ENCODE assay signal across 1 cellular context in the genomic region with DNA sequence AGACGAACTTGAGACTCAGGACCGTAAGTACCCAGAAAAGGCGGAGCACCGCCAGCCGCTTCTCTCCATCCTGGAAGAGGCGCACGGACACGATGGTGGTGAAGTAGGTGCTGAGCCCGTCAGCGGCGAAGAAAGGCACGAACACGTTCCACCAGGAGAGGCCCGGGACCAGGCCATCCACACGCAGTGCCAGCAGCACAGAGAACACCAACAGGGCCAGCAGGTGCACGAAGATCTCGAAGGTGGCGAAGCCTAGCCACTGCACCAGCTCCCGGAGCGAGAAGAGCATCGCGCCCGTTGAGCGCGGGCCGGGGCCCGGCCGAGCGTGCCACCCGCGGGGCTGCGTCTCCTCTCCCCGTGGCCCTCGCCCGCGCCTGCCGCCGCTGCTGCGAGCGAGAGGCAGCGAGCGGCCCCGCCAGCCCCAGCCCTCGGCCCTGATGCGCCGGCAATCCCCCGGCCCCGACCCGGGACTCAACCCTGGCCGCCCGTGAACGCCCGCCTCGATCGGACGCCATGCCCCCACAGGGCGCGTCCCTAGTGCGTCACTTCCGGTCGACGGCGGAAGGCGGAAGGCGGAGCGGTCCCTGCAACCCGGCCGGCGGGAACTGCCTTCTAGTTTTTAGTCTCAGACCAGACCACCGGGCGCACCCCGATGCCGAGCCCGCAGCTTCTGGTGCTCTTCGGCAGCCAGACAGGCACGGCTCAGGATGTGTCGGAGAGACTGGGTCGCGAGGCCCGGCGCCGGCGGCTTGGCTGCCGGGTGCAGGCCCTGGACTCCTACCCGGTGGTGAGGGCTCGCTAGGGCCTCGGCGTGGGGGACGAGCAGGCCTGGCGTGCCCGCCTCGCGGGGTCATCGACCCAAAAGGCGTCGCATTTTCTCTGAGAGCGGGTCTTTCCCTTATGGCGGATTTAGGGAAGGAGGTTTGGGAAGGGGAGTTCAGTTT.
TF ChIP-seq lines count a peak whose summit lies in the region.

Gene NDOR1, plus strand, starts transcription at position 575 of the 944 bp plus-strand sequence. Its CDS starts 78 bp downstream, at position 653.
A gene with protein sequence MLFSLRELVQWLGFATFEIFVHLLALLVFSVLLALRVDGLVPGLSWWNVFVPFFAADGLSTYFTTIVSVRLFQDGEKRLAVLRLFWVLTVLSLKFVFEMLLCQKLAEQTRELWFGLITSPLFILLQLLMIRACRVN (minus strand): TSS at position 523 of the 944 bp plus-strand sequence. CDS start 234 bp downstream, at position 289.

TF ChIP-seq in HepG2, 621 proteins besides CTCF, POLR2A, EP300 and RAD21 (continued from another document and continues in another):
- TF ChIP-seq, protein P1, sequence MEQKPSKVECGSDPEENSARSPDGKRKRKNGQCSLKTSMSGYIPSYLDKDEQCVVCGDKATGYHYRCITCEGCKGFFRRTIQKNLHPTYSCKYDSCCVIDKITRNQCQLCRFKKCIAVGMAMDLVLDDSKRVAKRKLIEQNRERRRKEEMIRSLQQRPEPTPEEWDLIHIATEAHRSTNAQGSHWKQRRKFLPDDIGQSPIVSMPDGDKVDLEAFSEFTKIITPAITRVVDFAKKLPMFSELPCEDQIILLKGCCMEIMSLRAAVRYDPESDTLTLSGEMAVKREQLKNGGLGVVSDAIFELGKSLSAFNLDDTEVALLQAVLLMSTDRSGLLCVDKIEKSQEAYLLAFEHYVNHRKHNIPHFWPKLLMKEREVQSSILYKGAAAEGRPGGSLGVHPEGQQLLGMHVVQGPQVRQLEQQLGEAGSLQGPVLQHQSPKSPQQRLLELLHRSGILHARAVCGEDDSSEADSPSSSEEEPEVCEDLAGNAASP (CRISPR knock-in tag; IDR thresholded peaks at IDR 0.05; ENCODE audit: borderline replicate concordance) = no peak
- TF ChIP-seq ZNF549 (CRISPR knock-in tag; IDR thresholded peaks at IDR 0.05) (no peak), U2AF1 (optimal IDR thresholded peaks at IDR 0.05; ENCODE audit: low read depth, low read length) (no peak), ZNF614 (CRISPR knock-in tag; IDR thresholded peaks at IDR 0.05; ENCODE audit: borderline replicate concordance) (peak; percentile 57; the same call in 1 of the 2 replicates), PHF5A (CRISPR knock-in tag; IDR thresholded peaks at IDR 0.05; ENCODE audit: low read depth, unreplicated experiment) (peak; percentile 27), PCBP1 (IDR thresholded peaks at IDR 0.05; ENCODE audit: borderline replicate concordance, low read depth, low read length) (no peak), ZXDC (CRISPR knock-in tag; IDR thresholded peaks at IDR 0.05) (0 out of 2 replicates have a peak, but pooled peaks have one; percentile 59), RBM22 (optimal IDR thresholded peaks at IDR 0.05; ENCODE audit: low read length) (no peak), ZNF570 (CRISPR knock-in tag; IDR thresholded peaks at IDR 0.05; ENCODE audit: borderline replicate concordance) (no peak), MZF1 (CRISPR knock-in tag; IDR thresholded peaks at IDR 0.05; ENCODE audit: borderline replicate concordance) (no peak), ZNF468 (CRISPR knock-in tag; IDR thresholded peaks at IDR 0.05) (no peak), ZNF773 (CRISPR knock-in tag; IDR thresholded peaks at IDR 0.05; ENCODE audit: borderline replicate concordance) (no peak), SALL1 (CRISPR knock-in tag; IDR thresholded peaks at IDR 0.05) (peak; percentile 77), MLLT10 (CRISPR knock-in tag; IDR thresholded peaks at IDR 0.05) (no peak), ZNF839 (CRISPR knock-in tag; IDR thresholded peaks at IDR 0.05; ENCODE audit: borderline replicate concordance) (no peak), FOXA1 (IDR thresholded peaks at IDR 0.05) (no peak), FOXA1 (CRISPR knock-in tag; IDR thresholded peaks at IDR 0.05) (peak; percentile 28; the same call in 1 of the 2 replicates), ZNF501 (CRISPR knock-in tag; IDR thresholded peaks at IDR 0.05) (peak; percentile 95), ZNF556 (CRISPR knock-in tag; IDR thresholded peaks at IDR 0.05; ENCODE audit: borderline replicate concordance) (peak; percentile 33; the same call in 1 of the 2 replicates), ADNP (CRISPR knock-in tag; IDR thresholded peaks at IDR 0.05) (no peak), HCFC1 (IDR thresholded peaks at IDR 0.05; ENCODE audit: low read depth, low read length) (peak; percentile 69), ZSCAN30 (CRISPR knock-in tag; IDR thresholded peaks at IDR 0.05) (no peak), ZC3H4 (CRISPR knock-in tag; IDR thresholded peaks at IDR 0.05; ENCODE audit: borderline replicate concordance) (no peak), SOX13 (IDR thresholded peaks at IDR 0.05) (no peak), SOX13 (CRISPR knock-in tag; conservative IDR thresholded peaks at IDR 0.05 in 1 of 2, IDR thresholded peaks at IDR 0.05 in 1 of 2) (peak in 1 of 2 experiments; percentile 32; a peak in 1 of 4 replicates), RARG (CRISPR knock-in tag; IDR thresholded peaks at IDR 0.05; ENCODE audit: low read depth) (no peak), ZNF530 (CRISPR knock-in tag; IDR thresholded peaks at IDR 0.05; ENCODE audit: low read depth) (no peak), ELF4 (CRISPR knock-in tag; IDR thresholded peaks at IDR 0.05; ENCODE audit: borderline replicate concordance) (no peak), KLF13 (CRISPR knock-in tag; IDR thresholded peaks at IDR 0.05) (no peak), ZNF777 (CRISPR knock-in tag; IDR thresholded peaks at IDR 0.05) (peak; percentile 81), ATAD3A (CRISPR knock-in tag; IDR thresholded peaks at IDR 0.05) (no peak), GZF1 (CRISPR knock-in tag; IDR thresholded peaks at IDR 0.05) (peak; percentile 49; the same call in 1 of the 2 replicates), ZNF282 (IDR thresholded peaks at IDR 0.05; ENCODE audit: partially characterized antibody) (no peak), SNAI1 (CRISPR knock-in tag; IDR thresholded peaks at IDR 0.05; ENCODE audit: borderline replicate concordance) (no peak), ZNF337 (CRISPR knock-in tag; IDR thresholded peaks at IDR 0.05; ENCODE audit: borderline replicate concordance, low read depth) (no peak), ZNF776 (CRISPR knock-in tag; IDR thresholded peaks at IDR 0.05) (peak; percentile 49; the same call in 1 of the 2 replicates), ZBTB34 (CRISPR knock-in tag; IDR thresholded peaks at IDR 0.05) (no peak), GPN1 (CRISPR knock-in tag; IDR thresholded peaks at IDR 0.05; ENCODE audit: borderline replicate concordance) (no peak), GMEB2 (CRISPR knock-in tag; IDR thresholded peaks at IDR 0.05; ENCODE audit: low read depth) (0 out of 2 replicates have a peak, but pooled peaks have one; percentile 25), SRSF1 (optimal IDR thresholded peaks at IDR 0.05; ENCODE audit: low read depth, low read length) (no peak), ZNF510 (CRISPR knock-in tag; IDR thresholded peaks at IDR 0.05; ENCODE audit: low read depth) (no peak)
- TF ChIP-seq, protein P2, sequence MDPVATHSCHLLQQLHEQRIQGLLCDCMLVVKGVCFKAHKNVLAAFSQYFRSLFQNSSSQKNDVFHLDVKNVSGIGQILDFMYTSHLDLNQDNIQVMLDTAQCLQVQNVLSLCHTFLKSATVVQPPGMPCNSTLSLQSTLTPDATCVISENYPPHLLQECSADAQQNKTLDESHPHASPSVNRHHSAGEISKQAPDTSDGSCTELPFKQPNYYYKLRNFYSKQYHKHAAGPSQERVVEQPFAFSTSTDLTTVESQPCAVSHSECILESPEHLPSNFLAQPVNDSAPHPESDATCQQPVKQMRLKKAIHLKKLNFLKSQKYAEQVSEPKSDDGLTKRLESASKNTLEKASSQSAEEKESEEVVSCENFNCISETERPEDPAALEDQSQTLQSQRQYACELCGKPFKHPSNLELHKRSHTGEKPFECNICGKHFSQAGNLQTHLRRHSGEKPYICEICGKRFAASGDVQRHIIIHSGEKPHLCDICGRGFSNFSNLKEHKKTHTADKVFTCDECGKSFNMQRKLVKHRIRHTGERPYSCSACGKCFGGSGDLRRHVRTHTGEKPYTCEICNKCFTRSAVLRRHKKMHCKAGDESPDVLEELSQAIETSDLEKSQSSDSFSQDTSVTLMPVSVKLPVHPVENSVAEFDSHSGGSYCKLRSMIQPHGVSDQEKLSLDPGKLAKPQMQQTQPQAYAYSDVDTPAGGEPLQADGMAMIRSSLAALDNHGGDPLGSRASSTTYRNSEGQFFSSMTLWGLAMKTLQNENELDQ (CRISPR knock-in tag; IDR thresholded peaks at IDR 0.05; ENCODE audit: borderline replicate concordance) = no peak
- TF ChIP-seq, protein P3, sequence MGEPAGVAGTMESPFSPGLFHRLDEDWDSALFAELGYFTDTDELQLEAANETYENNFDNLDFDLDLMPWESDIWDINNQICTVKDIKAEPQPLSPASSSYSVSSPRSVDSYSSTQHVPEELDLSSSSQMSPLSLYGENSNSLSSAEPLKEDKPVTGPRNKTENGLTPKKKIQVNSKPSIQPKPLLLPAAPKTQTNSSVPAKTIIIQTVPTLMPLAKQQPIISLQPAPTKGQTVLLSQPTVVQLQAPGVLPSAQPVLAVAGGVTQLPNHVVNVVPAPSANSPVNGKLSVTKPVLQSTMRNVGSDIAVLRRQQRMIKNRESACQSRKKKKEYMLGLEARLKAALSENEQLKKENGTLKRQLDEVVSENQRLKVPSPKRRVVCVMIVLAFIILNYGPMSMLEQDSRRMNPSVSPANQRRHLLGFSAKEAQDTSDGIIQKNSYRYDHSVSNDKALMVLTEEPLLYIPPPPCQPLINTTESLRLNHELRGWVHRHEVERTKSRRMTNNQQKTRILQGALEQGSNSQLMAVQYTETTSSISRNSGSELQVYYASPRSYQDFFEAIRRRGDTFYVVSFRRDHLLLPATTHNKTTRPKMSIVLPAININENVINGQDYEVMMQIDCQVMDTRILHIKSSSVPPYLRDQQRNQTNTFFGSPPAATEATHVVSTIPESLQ (CRISPR knock-in tag; conservative IDR thresholded peaks at IDR 0.05) = no peak
- TF ChIP-seq, protein P4, sequence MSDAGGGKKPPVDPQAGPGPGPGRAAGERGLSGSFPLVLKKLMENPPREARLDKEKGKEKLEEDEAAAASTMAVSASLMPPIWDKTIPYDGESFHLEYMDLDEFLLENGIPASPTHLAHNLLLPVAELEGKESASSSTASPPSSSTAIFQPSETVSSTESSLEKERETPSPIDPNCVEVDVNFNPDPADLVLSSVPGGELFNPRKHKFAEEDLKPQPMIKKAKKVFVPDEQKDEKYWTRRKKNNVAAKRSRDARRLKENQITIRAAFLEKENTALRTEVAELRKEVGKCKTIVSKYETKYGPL (CRISPR knock-in tag; IDR thresholded peaks at IDR 0.05) = no peak; the same call in 1 of the 2 replicates
- TF ChIP-seq, protein P5, sequence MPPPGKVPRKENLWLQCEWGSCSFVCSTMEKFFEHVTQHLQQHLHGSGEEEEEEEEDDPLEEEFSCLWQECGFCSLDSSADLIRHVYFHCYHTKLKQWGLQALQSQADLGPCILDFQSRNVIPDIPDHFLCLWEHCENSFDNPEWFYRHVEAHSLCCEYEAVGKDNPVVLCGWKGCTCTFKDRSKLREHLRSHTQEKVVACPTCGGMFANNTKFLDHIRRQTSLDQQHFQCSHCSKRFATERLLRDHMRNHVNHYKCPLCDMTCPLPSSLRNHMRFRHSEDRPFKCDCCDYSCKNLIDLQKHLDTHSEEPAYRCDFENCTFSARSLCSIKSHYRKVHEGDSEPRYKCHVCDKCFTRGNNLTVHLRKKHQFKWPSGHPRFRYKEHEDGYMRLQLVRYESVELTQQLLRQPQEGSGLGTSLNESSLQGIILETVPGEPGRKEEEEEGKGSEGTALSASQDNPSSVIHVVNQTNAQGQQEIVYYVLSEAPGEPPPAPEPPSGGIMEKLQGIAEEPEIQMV (CRISPR knock-in tag; IDR thresholded peaks at IDR 0.05; ENCODE audit: low read depth) = no peak
- TF ChIP-seq, protein P6, sequence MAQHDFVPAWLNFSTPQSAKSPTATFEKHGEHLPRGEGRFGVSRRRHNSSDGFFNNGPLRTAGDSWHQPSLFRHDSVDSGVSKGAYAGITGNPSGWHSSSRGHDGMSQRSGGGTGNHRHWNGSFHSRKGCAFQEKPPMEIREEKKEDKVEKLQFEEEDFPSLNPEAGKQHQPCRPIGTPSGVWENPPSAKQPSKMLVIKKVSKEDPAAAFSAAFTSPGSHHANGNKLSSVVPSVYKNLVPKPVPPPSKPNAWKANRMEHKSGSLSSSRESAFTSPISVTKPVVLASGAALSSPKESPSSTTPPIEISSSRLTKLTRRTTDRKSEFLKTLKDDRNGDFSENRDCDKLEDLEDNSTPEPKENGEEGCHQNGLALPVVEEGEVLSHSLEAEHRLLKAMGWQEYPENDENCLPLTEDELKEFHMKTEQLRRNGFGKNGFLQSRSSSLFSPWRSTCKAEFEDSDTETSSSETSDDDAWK (CRISPR knock-in tag; IDR thresholded peaks at IDR 0.05) = no peak
